In genomic region chr5:43549272-43549671, GRCh38 we compare ENCODE assay signal across 1 cellular context.
TF ChIP-seq lines count a peak whose summit lies in the region.

No MANE protein-coding gene starts in this region.

TF ChIP-seq in K562, 482 proteins besides CTCF, POLR2A, EP300 and RAD21:
- peak; percentile 14; the same call in 1 of the 2 replicates for TF ChIP-seq ZBTB33 (CRISPR knock-in tag; IDR thresholded peaks at IDR 0.05)
TF ChIP-seq in K562: peak in this region for 1; not testable (repeated sequence) for 481.
